8 cellular contexts compared by ENCODE assay signal in genomic region chr15:38254065-38254883, GRCh38. TPM values are rescaled to one million over a fixed set of nuclear protein-coding genes. Genes with fewer than 3 reads are reported as not detected.
DNase-seq lines count a peak whose midpoint lies in the region; ATAC-seq, FAIRE-seq and TF ChIP-seq lines count a peak whose summit lies in the region.

No MANE protein-coding gene starts in this region.

- H3K27ac ChIP-seq in Peyer's patch (peak overlapping the region; percentile 84 to 100 (median 95)), GM12878 (ENCODE audit: control insufficient read depth, insufficient read depth) (no peak overlapping the region), iPS DF 6.9 (ENCODE audit: low read length) (no peak overlapping the region), sigmoid colon (peak overlapping the region; percentile 98 to 100 (median 99))

- ATAC-seq in GM19467 (IDR thresholded peaks at IDR 0.05; ENCODE audit: unreplicated experiment) (peak; percentile 37), GM12878 (peak; percentile 65)

- SMC1A ChIA-PET in GM12878 (lab: Charles Lee; ENCODE audit: uncharacterized antibody, unreplicated experiment): interaction anchor here (0.6 to 2.6 kb wide), 22 partner anchors 10 to 445 kb away, joined by 3 to 9 read pairs (median 4); no protein-coding TSS in a partner anchor

- peaks cover 15% of the 10 kb centered on the region for H3K79me2 ChIP-seq in GM12878 (ENCODE audit: control insufficient read depth, insufficient read depth, low read length)

- peaks cover 0 to 24% (median 0%) of the 10 kb centered on the region in 4 donors for H3K4me1 ChIP-seq in Peyer's patch
- H3K4me1 ChIP-seq in GM12878 (ENCODE audit: control insufficient read depth, insufficient read depth, low read length): peaks cover 3% of the 10 kb centered on the region; the same call in 1 of the 2 replicates
- peaks cover 3% of the 10 kb centered on the region; the same call in 1 of the 2 replicates for H3K4me1 ChIP-seq in iPS DF 6.9 (ENCODE audit: control insufficient read depth, insufficient read depth, low read length)
- H3K4me1 ChIP-seq in sigmoid colon: peaks cover 0 to 36% (median 22%) of the 10 kb centered on the region in 4 donors

- no peak for TF ChIP-seq CTCF in Peyer's patch (IDR thresholded peaks at IDR 0.05)
- no peak for TF ChIP-seq CTCF in GM12878 (IDR thresholded peaks at IDR 0.05 in 2 of 3, conservative IDR thresholded peaks at IDR 0.05 in 1 of 3; ENCODE audit: control insufficient read depth in 2 of 3, extremely low read depth in 1 of 3, insufficient read depth in 1 of 3, low read depth in 3 of 3, low read length in 3 of 3)
- no peak for TF ChIP-seq CTCF in sigmoid colon (IDR thresholded peaks at IDR 0.05)

- TSS peak; percentile 50 for BruUV-seq in GM12878 (replicated peaks; lab: Mats Ljungman, UMichigan)

- RAD21 ChIA-PET in GM12878 (lab: Charles Lee; ENCODE audit: unreplicated experiment): interaction anchor here (0.7 to 2.2 kb wide), 15 partner anchors 12 to 445 kb away, joined by 3 to 7 read pairs (median 3); partner anchors contain the start of gene FAM98B

- TF ChIP-seq POLR2A in Peyer's patch (IDR thresholded peaks at IDR 0.05) (peak in 1 of 2 donors; percentile 39), GM12878 (IDR thresholded peaks at IDR 0.05; ENCODE audit: low read depth, low read length) (no peak), sigmoid colon (IDR thresholded peaks at IDR 0.05) (peak in 1 of 2 donors; percentile 13)

- peak overlapping the region; percentile 69 for H3K4me2 ChIP-seq in GM12878 (ENCODE audit: control insufficient read depth, insufficient read depth)

- H3K9me3 ChIP-seq in Peyer's patch (no peaks in the 10 kb centered on the region), GM12878 (replicated peaks; ENCODE audit: control insufficient read depth, insufficient read depth, low read length) (no peaks in the 10 kb centered on the region), iPS DF 6.9 (ENCODE audit: control insufficient read depth, insufficient read depth, low read length) (no peaks in the 10 kb centered on the region), sigmoid colon (no peaks in the 10 kb centered on the region)

- CTCF ChIA-PET in GM12878 (lab: Yijun Ruan, JAX): interaction anchor here (0.7 to 4.1 kb wide), 8 partner anchors 24 to 436 kb away, joined by 3 to 23 read pairs (median 4); no protein-coding TSS in a partner anchor

- H2AFZ ChIP-seq in GM12878 (ENCODE audit: control insufficient read depth, low read depth, low read length): peak overlapping the region; percentile 21

- TF ChIP-seq EP300 in GM12878 (IDR thresholded peaks at IDR 0.05; ENCODE audit: borderline replicate concordance in 1 of 2, control insufficient read depth in 1 of 2, low read depth in 2 of 2, low read length in 2 of 2): no peak
- TF ChIP-seq EP300 in sigmoid colon (IDR thresholded peaks at IDR 0.05): no peak

- under 1% methylated on average over 14 of the region's 14 CpGs for WGBS in GM12878 (ENCODE audit: insufficient coverage, insufficient replicate concordance, low lambda C conversion rate, missing lambda C conversion rate)
- no CpG with 5 or more reads among the region's 14 CpGs for WGBS in iPS DF 6.9 (ENCODE audit: insufficient coverage, insufficient read length)
- 1 to 2% methylated on average over 14 of the region's 14 CpGs for WGBS in sigmoid colon, 2 donors

- intact Hi-C loops in GM12878 (cut with micrococcal nuclease; ENCODE audit: unreplicated experiment): loop anchor here (5.0 kb wide), 4 partner anchors 53 to 252 kb away; no protein-coding TSS in a partner anchor
- intact Hi-C loops in sigmoid colon (cut with DNase I): loop anchor here (5.0 kb wide), 5 partner anchors 48 to 1328 kb away; partner anchors contain the start of genes FAM98B and THBS1

- H3K36me3 ChIP-seq in Peyer's patch (no peaks in the 10 kb centered on the region), GM12878 (ENCODE audit: control insufficient read depth in 2 of 2, insufficient read depth in 2 of 2, low read length in 1 of 2) (no peaks in the 10 kb centered on the region), iPS DF 6.9 (ENCODE audit: control insufficient read depth, insufficient read depth, low read length) (no peaks in the 10 kb centered on the region), sigmoid colon (no peaks in the 10 kb centered on the region)

- in situ Hi-C loops in GM12878 (cut with MboI): no loop called here

- no peaks in the 10 kb centered on the region for H4K20me1 ChIP-seq in GM12878 (ENCODE audit: control insufficient read depth, insufficient read depth)

- TF ChIP-seq RAD21 in GM12878 (IDR thresholded peaks at IDR 0.05; ENCODE audit: insufficient read depth, low read depth, low read length): no peak

- peak overlapping the region; percentile 65 to 94 (median 90) for H3K4me3 ChIP-seq in Peyer's patch
- H3K4me3 ChIP-seq in GM12878: peak overlapping the region; percentile 94
- peak overlapping the region; percentile 98; the same call in 1 of the 2 replicates for H3K4me3 ChIP-seq in iPS DF 6.9 (ENCODE audit: low read length)
- H3K4me3 ChIP-seq in sigmoid colon: peak overlapping the region; percentile 89 to 98 (median 93)

- POLR2A ChIA-PET in GM12878 (lab: Charles Lee): interaction anchor here (0.7 to 0.8 kb wide), 3 partner anchors 46 to 107 kb away, joined by 3 read pairs; no protein-coding TSS in a partner anchor

- DNase-seq in D341Med (ENCODE audit: low spot score) (peak; percentile 52), HUDEP-2 (lab: John Stamatoyannopoulos, UW; ENCODE audit: unreplicated experiment in 76 of 76) (peak in 72 of 76 experiments; percentile 5 to 86 (median 58)), Peyer's patch (peak in 2 of 3 donors; percentile 66 to 84), GM12878 (ENCODE audit: low read depth, low spot score) (peak; percentile 39), iPS DF 6.9 (ENCODE audit: low read depth, low spot score) (no peak), sigmoid colon (peak; percentile 68), foreskin melanocyte (no peak)

- H3K27me3 ChIP-seq in Peyer's patch (no peaks in the 10 kb centered on the region), GM12878 (replicated peaks in 1 of 2; ENCODE audit: control insufficient read depth in 2 of 2, insufficient read depth in 2 of 2, low read length in 1 of 2) (no peaks in the 10 kb centered on the region; a peak in 1 of 4 replicates), iPS DF 6.9 (ENCODE audit: control insufficient read depth, insufficient read depth, low read length) (no peaks in the 10 kb centered on the region), sigmoid colon (no peaks in the 10 kb centered on the region)

- peak overlapping the region; percentile 29; the same call in 1 of the 2 replicates for H3K9ac ChIP-seq in GM12878 (ENCODE audit: control insufficient read depth, insufficient read depth, low read length)

- no peak for FAIRE-seq in GM12878 (lab: Jason Lieb, UNC)

TF ChIP-seq in GM12878, 131 proteins besides CTCF, POLR2A, EP300 and RAD21 (continues in another document):
- TF ChIP-seq RAD51 (IDR thresholded peaks at IDR 0.05) (peak; percentile 99), RELB (IDR thresholded peaks at IDR 0.05; ENCODE audit: low read depth) (peak; percentile 57; the same call in 1 of the 2 replicates), SPI1 (IDR thresholded peaks at IDR 0.05; ENCODE audit: borderline replicate concordance, insufficient read depth, low read depth, low read length) (peak; percentile 65; the same call in 1 of the 2 replicates)

RNA-seq across cellular contexts. Expression of gene SPRED1, which starts 1.6 kb away (rescaled TPM):
- total RNA-seq in Peyer's patch (10 to 100 TPM in 3 of 4 donors, 1 to 10 TPM in 1; 8.9 to 40.4 (median 20.2) TPM), GM12878 (2014; rRNA removed) (0.60 and 0.79 TPM in 2 replicates), GM12878 (2014; rRNA removed; fragmentation: Illumina TruSeq; extraction: Trizol) (0.31 and 0.78 TPM in 2 replicates), GM12878 (2021) (0.40 and 0.95 TPM in 2 replicates), sigmoid colon (10 to 100 TPM; 13.3 to 17.8 (median 15.1) TPM)
- 19.0 and 20.9 TPM in 2 replicates for total RNA-seq in GM12878 (2013; cell fraction: nucleolus; rRNA removed)
- 0.60 TPM for polyA plus RNA-seq in GM12878 (2011; ENCODE audit: low read depth)
- polyA plus RNA-seq in GM12878 (2011; rRNA removed) (2.6 and 5.3 TPM in 2 replicates), GM12878 (2014; fragmentation: Illumina TruSeq; extraction: Trizol) (0.24 and 0.48 TPM in 2 replicates), GM12878 (2014; fragmentation: Nextera tagmentation; extraction: Ambion mirVana) (under 1 TPM; 0.08 to 0.13 TPM), GM12878 (2014; rRNA removed) (0.13 and 0.36 TPM in 2 replicates), GM12878 (2016; fragmentation: Nextera tagmentation; extraction: Ambion mirVana) (under 1 TPM; 0.19 to 0.20 TPM), sigmoid colon (10 to 100 TPM in 2 of 3 donors, 1 to 10 TPM in 1; 6.8 to 15.6 (median 13.6) TPM)
- polyA plus RNA-seq in GM12878 (2011; cell fraction: cytosol; rRNA removed): 0.87 and 1.1 TPM in 2 replicates
- 3.7 and 3.8 TPM in 2 replicates for polyA plus RNA-seq in GM12878 (2011; cell fraction: nucleus; rRNA removed)
- polyA plus RNA-seq in GM12878 (2012): 0.64 and 1.0 TPM in 2 replicates
- 4.3 and 4.8 TPM in 2 replicates for polyA minus RNA-seq in GM12878 (2011; rRNA and poly(A)+ RNA removed)
- 1.1 and 4.1 TPM in 2 replicates for polyA minus RNA-seq in GM12878 (2011; cell fraction: cytosol; rRNA and poly(A)+ RNA removed)
- polyA minus RNA-seq in GM12878 (2011; cell fraction: nucleus; rRNA and poly(A)+ RNA removed): 6.5 and 14.2 TPM in 2 replicates

Comparison
In these comparisons a context has a peak if more than half of its experiments do, and no peak if none do; other contexts are left out.
1. DNase-seq: peak in D341Med (single experiment), HUDEP-2 (72 of 76), Peyer's patch (2 of 3), GM12878 (single experiment) and sigmoid colon (single experiment); none in iPS DF 6.9 (single experiment) and foreskin melanocyte (single experiment).
2. H3K27ac ChIP-seq: peak in Peyer's patch (4 of 4) and sigmoid colon (4 of 4); none in GM12878 (single experiment) and iPS DF 6.9 (single experiment).
3. Peak in every context shown above with its lines, with median percentiles within 50 percentile points of each other: H3K4me3 ChIP-seq.